ENCODE assay signal across 24 cellular contexts in genomic region chr4:91268913-91269312, GRCh38.
A peak's percentile ranks its signal among the peaks of the same experiment; 100 is the strongest.
DNase-seq lines count a peak whose midpoint lies in the region; ATAC-seq, FAIRE-seq and TF ChIP-seq lines count a peak whose summit lies in the region.
"Had no signal": no experiment of that assay in that cellular context is flagged by ENCODE, and none has a peak within 500 bp of the region (broad histone marks: within the 10 kb centered on the region; RNA-seq: fewer than 3 reads in every experiment).

No MANE protein-coding gene starts in this region.

- H3K79me2 ChIP-seq in hepatocyte = no peaks in the 10 kb centered on the region

- no peak for DNase-seq in hepatocyte (ENCODE audit: low spot score)
- no peak for DNase-seq in pancreas
- no peak for DNase-seq in HT-29 (ENCODE audit: low spot score)
- DNase-seq in NCI-H226 = no peak
- DNase-seq in stimulated activated CD4-positive, alpha-beta T cell treated with anti-CD3 and anti-CD28 coated beads, Interleukin-2, amount 100 ng/mL, for 24 hours = no peak
- DNase-seq: CD8-positive, alpha-beta memory T cell; EL; GM23248; NCI-H1092; NCI-H1436; NCI-H2029; NCI-H2227 treated with DMSO at 0.1 percent for 48 hours; NCI-H524; OCI-M1; SJCRH30; T-cell had no signal

- H3K9me3 ChIP-seq in ES-I3 (ENCODE audit: control insufficient read depth, insufficient read depth, low read length) (peaks cover 6% of the 10 kb centered on the region), HUES64 (ENCODE audit: insufficient read depth, low read depth, low read length) (no peaks in the 10 kb centered on the region), hepatocyte (ENCODE audit: low read depth) (no peaks in the 10 kb centered on the region), pancreas (no peaks in the 10 kb centered on the region)
- H3K9me3 ChIP-seq: SJCRH30 had no signal

- TF ChIP-seq CTCF in hepatocyte (IDR thresholded peaks at IDR 0.05; ENCODE audit: poor library complexity) = no peak
- TF ChIP-seq CTCF in pancreas (IDR thresholded peaks at IDR 0.05) = no peak

- peaks cover 20% of the 10 kb centered on the region for H3K4me1 ChIP-seq in ES-I3 (ENCODE audit: insufficient read depth, low read length)
- peaks cover 23% of the 10 kb centered on the region for H3K4me1 ChIP-seq in HUES64 (ENCODE audit: insufficient read depth, low read length)
- H3K4me1 ChIP-seq in hepatocyte (ENCODE audit: insufficient read depth) = peaks cover 11% of the 10 kb centered on the region
- peaks cover 0 to 13% (median 11%) of the 10 kb centered on the region in 3 donors for H3K4me1 ChIP-seq in pancreas
- H3K4me1 ChIP-seq: SJCRH30 had no signal

- no peak for FAIRE-seq in pancreas (lab: Jason Lieb, UNC)
- FAIRE-seq: A204.1, HepG2, K562, RCC 7860 had no signal

- no peaks in the 10 kb centered on the region for H3K36me3 ChIP-seq in ES-I3 (ENCODE audit: insufficient read depth, low read length)
- no peaks in the 10 kb centered on the region for H3K36me3 ChIP-seq in HUES64 (ENCODE audit: insufficient read depth, low read length)
- H3K36me3 ChIP-seq in hepatocyte (replicated peaks; ENCODE audit: insufficient read depth, low read depth) = no peaks in the 10 kb centered on the region
- no peaks in the 10 kb centered on the region for H3K36me3 ChIP-seq in pancreas
- H3K36me3 ChIP-seq: SJCRH30 had no signal

- H3K27me3 ChIP-seq in HUES64 (ENCODE audit: insufficient read depth, low read length) (no peaks in the 10 kb centered on the region), hepatocyte (no peaks in the 10 kb centered on the region), pancreas (no peaks in the 10 kb centered on the region)
- H3K27me3 ChIP-seq: SJCRH30 had no signal

- H3K4me2 ChIP-seq in hepatocyte = no peak overlapping the region

- intact Hi-C loops in pancreas (cut with DNase I) = no loop called here

- no peaks in the 10 kb centered on the region for H4K20me1 ChIP-seq in hepatocyte (ENCODE audit: insufficient read depth, poor library complexity, severe bottlenecking)

- H3K9ac ChIP-seq in ES-I3 (ENCODE audit: low read depth, low read length) = peak overlapping the region; percentile 14; the same call in 1 of the 2 replicates
- H3K9ac ChIP-seq in HUES64 (ENCODE audit: low read depth, low read length) = peak overlapping the region; percentile 36; the same call in 1 of the 2 replicates
- H3K9ac ChIP-seq: GM23248 had no signal

- 15% methylated on average over 2 of the region's 2 CpGs for WGBS in HUES64
- 78% methylated on average over 2 of the region's 2 CpGs for WGBS in hepatocyte (ENCODE audit: low lambda C conversion rate, missing lambda C conversion rate)
- WGBS in pancreas, 2 donors = 28 to 30% methylated on average over 2 of the region's 2 CpGs

- ATAC-seq in pancreas = peak in 3 of 4 donors; percentile 35 to 82 (median 58)
- ATAC-seq: HCT116, HepG2, K562, T-cell had no signal

- no peak overlapping the region for H2AFZ ChIP-seq in hepatocyte
- H2AFZ ChIP-seq: GM23248 had no signal

- no peaks in the 10 kb centered on the region for H3K9me2 ChIP-seq in hepatocyte (replicated peaks; ENCODE audit: insufficient read depth)

- H3K4me3 ChIP-seq in HUES64 (ENCODE audit: low read length) (no peak overlapping the region), hepatocyte (no peak overlapping the region), pancreas (no peak overlapping the region)
- H3K4me3 ChIP-seq: GM23248, K562, SJCRH30 had no signal

- H3K27ac ChIP-seq in HUES64 (ENCODE audit: low read depth, low read length) = peak overlapping the region; percentile 65
- peak overlapping the region; percentile 70 for H3K27ac ChIP-seq in hepatocyte
- no peak overlapping the region for H3K27ac ChIP-seq in pancreas
- H3K27ac ChIP-seq: C4-2B, GM23248, SJCRH30 had no signal

Comparison
In these comparisons a context has a peak if more than half of its experiments do, and no peak if none do; other contexts are left out.
1. H3K27ac ChIP-seq: peak in HUES64 (single experiment) and hepatocyte (single experiment); none in pancreas (0 of 4).